ENCODE assay signal across 2 cellular contexts in the genomic region with DNA sequence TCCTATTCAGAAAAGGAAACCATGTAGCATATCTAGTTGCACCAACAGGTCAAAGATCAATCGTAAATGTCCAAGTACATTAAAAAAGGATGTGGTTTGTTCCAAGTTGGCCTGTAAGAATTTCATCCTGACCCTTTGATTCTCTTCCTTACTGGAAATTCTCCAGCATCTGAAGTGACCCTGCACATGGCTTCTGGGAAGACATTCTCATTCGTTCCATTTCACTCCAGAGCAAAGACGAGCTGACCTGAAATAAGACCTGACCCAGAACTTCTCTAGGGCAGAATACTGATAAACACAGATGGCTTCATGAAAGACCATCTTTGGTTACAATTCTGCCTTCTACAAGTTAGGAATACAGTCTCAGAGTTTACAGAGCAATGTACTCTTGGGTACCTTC.
TF ChIP-seq lines count a peak whose summit lies in the region.

No MANE protein-coding gene starts in this region.

TF ChIP-seq in GM23338, 12 proteins besides CTCF, POLR2A, EP300 and RAD21 (continued from another document and continues in another):
- TF ChIP-seq, protein P1, sequence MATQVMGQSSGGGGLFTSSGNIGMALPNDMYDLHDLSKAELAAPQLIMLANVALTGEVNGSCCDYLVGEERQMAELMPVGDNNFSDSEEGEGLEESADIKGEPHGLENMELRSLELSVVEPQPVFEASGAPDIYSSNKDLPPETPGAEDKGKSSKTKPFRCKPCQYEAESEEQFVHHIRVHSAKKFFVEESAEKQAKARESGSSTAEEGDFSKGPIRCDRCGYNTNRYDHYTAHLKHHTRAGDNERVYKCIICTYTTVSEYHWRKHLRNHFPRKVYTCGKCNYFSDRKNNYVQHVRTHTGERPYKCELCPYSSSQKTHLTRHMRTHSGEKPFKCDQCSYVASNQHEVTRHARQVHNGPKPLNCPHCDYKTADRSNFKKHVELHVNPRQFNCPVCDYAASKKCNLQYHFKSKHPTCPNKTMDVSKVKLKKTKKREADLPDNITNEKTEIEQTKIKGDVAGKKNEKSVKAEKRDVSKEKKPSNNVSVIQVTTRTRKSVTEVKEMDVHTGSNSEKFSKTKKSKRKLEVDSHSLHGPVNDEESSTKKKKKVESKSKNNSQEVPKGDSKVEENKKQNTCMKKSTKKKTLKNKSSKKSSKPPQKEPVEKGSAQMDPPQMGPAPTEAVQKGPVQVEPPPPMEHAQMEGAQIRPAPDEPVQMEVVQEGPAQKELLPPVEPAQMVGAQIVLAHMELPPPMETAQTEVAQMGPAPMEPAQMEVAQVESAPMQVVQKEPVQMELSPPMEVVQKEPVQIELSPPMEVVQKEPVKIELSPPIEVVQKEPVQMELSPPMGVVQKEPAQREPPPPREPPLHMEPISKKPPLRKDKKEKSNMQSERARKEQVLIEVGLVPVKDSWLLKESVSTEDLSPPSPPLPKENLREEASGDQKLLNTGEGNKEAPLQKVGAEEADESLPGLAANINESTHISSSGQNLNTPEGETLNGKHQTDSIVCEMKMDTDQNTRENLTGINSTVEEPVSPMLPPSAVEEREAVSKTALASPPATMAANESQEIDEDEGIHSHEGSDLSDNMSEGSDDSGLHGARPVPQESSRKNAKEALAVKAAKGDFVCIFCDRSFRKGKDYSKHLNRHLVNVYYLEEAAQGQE (IDR thresholded peaks at IDR 0.05; ENCODE audit: unreplicated experiment) = no peak
- no peak for TF ChIP-seq ZNF462 (CRISPR knock-in tag; IDR thresholded peaks at IDR 0.05)
- TF ChIP-seq NANOG (IDR thresholded peaks at IDR 0.05; ENCODE audit: borderline replicate concordance) = no peak
- no peak for TF ChIP-seq STAT1 (IDR thresholded peaks at IDR 0.05; ENCODE audit: unreplicated experiment)
- no peak for TF ChIP-seq POLR2AphosphoS5 (IDR thresholded peaks at IDR 0.05; ENCODE audit: low read depth)
- TF ChIP-seq CREB1 (CRISPR knock-in tag; IDR thresholded peaks at IDR 0.05; ENCODE audit: low read depth) = no peak
- TF ChIP-seq EZH2phosphoT487 (IDR thresholded peaks at IDR 0.05; ENCODE audit: unreplicated experiment) = no peak
- TF ChIP-seq ZNF331 (CRISPR knock-in tag; IDR thresholded peaks at IDR 0.05; ENCODE audit: low read depth) = no peak
- no peak for TF ChIP-seq JUNB (IDR thresholded peaks at IDR 0.05; ENCODE audit: unreplicated experiment)
- TF ChIP-seq, protein P2, sequence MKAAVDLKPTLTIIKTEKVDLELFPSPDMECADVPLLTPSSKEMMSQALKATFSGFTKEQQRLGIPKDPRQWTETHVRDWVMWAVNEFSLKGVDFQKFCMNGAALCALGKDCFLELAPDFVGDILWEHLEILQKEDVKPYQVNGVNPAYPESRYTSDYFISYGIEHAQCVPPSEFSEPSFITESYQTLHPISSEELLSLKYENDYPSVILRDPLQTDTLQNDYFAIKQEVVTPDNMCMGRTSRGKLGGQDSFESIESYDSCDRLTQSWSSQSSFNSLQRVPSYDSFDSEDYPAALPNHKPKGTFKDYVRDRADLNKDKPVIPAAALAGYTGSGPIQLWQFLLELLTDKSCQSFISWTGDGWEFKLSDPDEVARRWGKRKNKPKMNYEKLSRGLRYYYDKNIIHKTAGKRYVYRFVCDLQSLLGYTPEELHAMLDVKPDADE (IDR thresholded peaks at IDR 0.05) = no peak

TF ChIP-seq in GM12891, 5 proteins besides CTCF, POLR2A, EP300 and RAD21 (continued from another document):
- no peak for TF ChIP-seq TAF1 (IDR thresholded peaks at IDR 0.05; ENCODE audit: low read depth, low read length)
- no peak for TF ChIP-seq POLR2AphosphoS5 (IDR thresholded peaks at IDR 0.05; ENCODE audit: low read depth, low read length)
- TF ChIP-seq PAX5 (IDR thresholded peaks at IDR 0.05; ENCODE audit: insufficient read depth, low read length, severe bottlenecking) = no peak
- TF ChIP-seq POU2F2 (IDR thresholded peaks at IDR 0.05; ENCODE audit: low read depth, low read length) = no peak
